Comparison of ENCODE assay signal across 8 cellular contexts in the genomic region with DNA sequence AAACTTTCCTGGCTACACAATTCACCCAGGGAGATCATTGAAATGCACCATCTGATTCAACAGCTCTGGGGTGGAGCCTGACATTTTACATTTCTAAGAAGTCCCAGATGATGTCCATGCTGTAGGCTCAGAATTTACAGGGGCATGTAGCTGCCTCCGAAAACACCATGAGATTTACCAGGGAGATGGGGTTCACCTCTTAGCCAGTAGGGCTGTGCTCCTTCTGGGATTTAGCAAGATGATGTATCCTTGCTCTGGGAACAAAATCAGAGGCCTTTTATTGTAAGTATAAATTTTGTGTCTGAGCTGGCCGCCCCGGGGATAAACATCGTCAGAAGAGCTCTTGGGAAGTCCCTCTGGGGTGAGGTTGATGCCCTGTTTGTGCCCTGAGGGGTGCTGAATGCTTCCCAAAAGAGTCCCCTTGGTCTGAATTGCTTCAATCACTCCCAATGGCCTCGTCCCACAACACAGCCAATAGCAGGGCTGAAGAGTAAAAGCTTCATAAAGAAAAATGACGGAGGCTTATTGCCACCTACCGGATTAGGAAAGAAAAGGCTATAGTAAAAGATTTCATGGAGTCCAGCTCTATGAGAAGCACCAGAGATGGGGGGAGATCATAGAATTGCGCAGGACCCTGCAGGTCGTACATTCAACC. TPM values are rescaled to one million over a fixed set of nuclear protein-coding genes. Genes with fewer than 3 reads are reported as not detected.
DNase-seq lines count a peak whose midpoint lies in the region; ATAC-seq and TF ChIP-seq lines count a peak whose summit lies in the region.

No MANE protein-coding gene starts in this region.

- no peak overlapping the region for H3K4me2 ChIP-seq in trophoblast cell (ENCODE audit: low read length)

- no peak overlapping the region for H4K91ac ChIP-seq in trophoblast cell (ENCODE audit: low read depth, low read length)

- no peaks in the 10 kb centered on the region for H3K79me2 ChIP-seq in trophoblast cell (ENCODE audit: control insufficient read depth, insufficient read depth, low read length, poor library complexity)

- no CpG with 5 or more reads among the region's 9 CpGs for WGBS in trophoblast cell (ENCODE audit: extremely low coverage, insufficient coverage, insufficient read length)

- no peak overlapping the region for H2BK120ac ChIP-seq in trophoblast cell (ENCODE audit: insufficient read depth, low read length, poor library complexity)

- no peak overlapping the region for H3K18ac ChIP-seq in trophoblast cell (ENCODE audit: low read length)

- H3K9ac ChIP-seq in trophoblast cell (ENCODE audit: low read length): no peak overlapping the region

- H3K36me3 ChIP-seq in trophoblast cell (ENCODE audit: control insufficient read depth in 1 of 2, insufficient read depth in 2 of 2, low read length in 2 of 2): no peaks in the 10 kb centered on the region
- H3K36me3 ChIP-seq in upper lobe of right lung: no peaks in the 10 kb centered on the region

- no peak overlapping the region for H3K27ac ChIP-seq in trophoblast cell (ENCODE audit: low read depth, low read length)
- no peak overlapping the region for H3K27ac ChIP-seq in upper lobe of right lung

- H2AFZ ChIP-seq in trophoblast cell (ENCODE audit: insufficient read depth, low read length, poor library complexity): no peak overlapping the region

- intact Hi-C loops in upper lobe of right lung (cut with DNase I): no loop called here

- peaks cover 5% of the 10 kb centered on the region for H3K9me3 ChIP-seq in trophoblast cell (ENCODE audit: insufficient read depth, low read depth, low read length)
- no peaks in the 10 kb centered on the region for H3K9me3 ChIP-seq in upper lobe of right lung

- TF ChIP-seq CTCF in AG04449 (IDR thresholded peaks at IDR 0.05; ENCODE audit: insufficient read depth, low read length, missing control alignments) (peak; percentile 18), chondrocyte (IDR thresholded peaks at IDR 0.05) (peak; percentile 65), upper lobe of right lung (IDR thresholded peaks at IDR 0.05) (no peak)

- POLR2A ChIA-PET in AG04449 (lab: Yijun Ruan, JAX): no interaction called here

- peak; percentile 70 for ATAC-seq in GM21526 (IDR thresholded peaks at IDR 0.05; ENCODE audit: low FRiP score, unreplicated experiment)
- no peak for ATAC-seq in upper lobe of right lung

- H3K27ac Mint-ChIP-seq in chondrocyte (ENCODE audit: unreplicated experiment): no peak overlapping the region

- H2BK12ac ChIP-seq in trophoblast cell (ENCODE audit: low read length): peak overlapping the region; percentile 67

- no peak overlapping the region for H2BK5ac ChIP-seq in trophoblast cell (ENCODE audit: low read depth, low read length, poor library complexity)

- peaks cover 4% of the 10 kb centered on the region for H3K9me3 Mint-ChIP-seq in chondrocyte (ENCODE audit: low read depth)

- no peaks in the 10 kb centered on the region for H3K4me1 Mint-ChIP-seq in chondrocyte (ENCODE audit: low read depth)

- H3K14ac ChIP-seq in trophoblast cell (ENCODE audit: low read length): no peak overlapping the region

- no peak overlapping the region for H3K23ac ChIP-seq in trophoblast cell (ENCODE audit: low read length)

- H4K8ac ChIP-seq in trophoblast cell (ENCODE audit: low read depth, low read length): no peak overlapping the region

- no peak overlapping the region for H4K12ac ChIP-seq in trophoblast cell (ENCODE audit: low read depth, low read length)

- no peak overlapping the region for H3K4me3 ChIP-seq in AG04449 (ENCODE audit: low read depth, low read length)
- no peak overlapping the region for H3K4me3 ChIP-seq in trophoblast cell (ENCODE audit: low read depth, low read length)
- no peak overlapping the region for H3K4me3 ChIP-seq in upper lobe of right lung

- no peaks in the 10 kb centered on the region for H3K36me3 Mint-ChIP-seq in chondrocyte (ENCODE audit: low read depth)

- H3K4ac ChIP-seq in trophoblast cell (ENCODE audit: low read depth, low read length): no peak overlapping the region

- DNase-seq in AG04449 (ENCODE audit: low read depth, low spot score): no peak
- peak; percentile 50 for DNase-seq in NCI-H460 (ENCODE audit: extremely low read depth, low read depth)
- DNase-seq in chondrocyte (ENCODE audit: low spot score): no peak
- DNase-seq in trophoblast cell: peak; percentile 4 to 67
- DNase-seq in Kasumi-1 (lab: John Stamatoyannopoulos, UW): no peak
- no peak for DNase-seq in upper lobe of right lung
- no peak for DNase-seq in stimulated activated naive CD4-positive, alpha-beta T cell treated with Interleukin-2 at 50 U/mL for 16 hours (lab: John Stamatoyannopoulos, UW)

- no peak overlapping the region for H2AK5ac ChIP-seq in trophoblast cell (ENCODE audit: low read length)

- no peak overlapping the region for H3K4me3 Mint-ChIP-seq in chondrocyte (ENCODE audit: unreplicated experiment)

- H3K27me3 ChIP-seq in trophoblast cell (ENCODE audit: insufficient read depth, low read length): no peaks in the 10 kb centered on the region
- peaks cover 12% of the 10 kb centered on the region for H3K27me3 ChIP-seq in upper lobe of right lung

- CTCF ChIA-PET in AG04449 (lab: Yijun Ruan, JAX): interaction anchor here (1.2 to 2.3 kb wide), 8 partner anchors 8 to 512 kb away, joined by 3 to 16 read pairs (median 4); a partner anchor contains a TSS

- peaks cover 29% of the 10 kb centered on the region for H3K27me3 Mint-ChIP-seq in chondrocyte (ENCODE audit: low read depth)

- H3K79me1 ChIP-seq in trophoblast cell (ENCODE audit: low read length): no peaks in the 10 kb centered on the region

- H3K4me1 ChIP-seq in trophoblast cell (ENCODE audit: control insufficient read depth in 1 of 2, insufficient read depth in 2 of 2, low read length in 2 of 2) (no peaks in the 10 kb centered on the region), upper lobe of right lung (no peaks in the 10 kb centered on the region)

RNA-seq across cellular contexts. Expression of a gene that starts 33.4 kb away (rescaled TPM):
- 54.3 and 68.4 TPM in 2 replicates for total RNA-seq in NCI-H460 (2014; rRNA removed; shearing (Covaris generic))
- polyA plus RNA-seq in NCI-H460 (2014; cell fraction: nucleus; rRNA removed): 48.8 and 59.4 TPM in 2 replicates
- 80.6 to 82.3 TPM (median 81.3 TPM) in 3 replicates for total RNA-seq in chondrocyte
- polyA plus RNA-seq in trophoblast cell (2013): 69.6 and 72.5 TPM in 2 replicates
- total RNA-seq in upper lobe of right lung: 76.5 TPM

Comparison
In these comparisons a context has a peak if more than half of its experiments do, and no peak if none do; other contexts are left out.
1. DNase-seq: peak in NCI-H460 (single experiment) and trophoblast cell (2 of 2); none in AG04449 (single experiment), chondrocyte (single experiment), Kasumi-1 (0 of 2), upper lobe of right lung (single experiment) and stimulated activated naive CD4-positive, alpha-beta T cell treated with Interleukin-2 at 50 U/mL for 16 hours (single experiment).